ENCODE assay signal across 8 cellular contexts in the genomic region with DNA sequence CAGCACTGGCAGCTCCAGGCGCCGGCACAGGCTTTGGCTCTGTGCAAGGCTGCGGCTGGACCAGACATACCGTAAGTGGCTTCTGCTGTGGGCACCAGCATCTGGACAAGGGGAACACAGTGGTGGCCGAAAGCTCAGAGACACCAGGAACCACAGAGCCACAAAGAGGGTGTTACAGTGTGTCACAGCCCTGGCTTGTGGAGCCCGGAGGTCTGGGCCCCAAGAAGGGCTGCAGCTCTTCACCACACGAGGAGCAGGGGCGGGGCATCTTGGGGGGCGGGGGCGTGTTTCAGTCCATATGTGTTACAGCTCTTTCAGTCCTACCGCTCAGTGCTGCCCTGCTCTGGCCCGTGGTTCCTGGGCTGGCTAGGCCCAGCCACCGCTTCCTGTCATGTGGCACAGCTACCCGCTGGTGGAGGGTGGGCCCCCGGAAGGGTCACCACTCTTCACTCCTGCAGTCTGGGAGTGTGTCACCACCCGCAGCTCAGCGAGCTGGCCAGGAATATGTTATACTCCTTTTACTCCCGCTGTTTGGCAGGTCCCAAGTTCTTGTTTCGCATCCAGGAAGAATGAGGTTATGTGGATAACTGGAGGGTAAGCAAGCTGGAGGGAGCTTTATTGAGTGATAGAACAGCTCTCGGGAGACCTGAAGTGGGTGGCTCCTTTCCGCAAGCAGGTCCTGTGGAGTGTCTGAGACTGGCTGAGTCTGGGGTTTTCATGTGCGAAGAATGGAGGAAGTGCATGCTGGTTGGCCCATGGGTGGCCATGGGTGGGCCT. TPM values are rescaled to one million over a fixed set of nuclear protein-coding genes. Genes with fewer than 3 reads are reported as not detected.
DNase-seq lines count a peak whose midpoint lies in the region; ATAC-seq and FAIRE-seq lines count a peak whose summit lies in the region.

No MANE protein-coding gene starts in this region.

- H3K9ac ChIP-seq in HUES48 (ENCODE audit: low read depth, low read length): peak overlapping the region; percentile 77

- peak overlapping the region; percentile 75 for H3K4me3 ChIP-seq in HUES48 (ENCODE audit: low read depth, low read length)

- H3K9me3 ChIP-seq in HUES48 (ENCODE audit: control insufficient read depth, insufficient read depth, low read length): no peaks in the 10 kb centered on the region

- peak overlapping the region; percentile 98 for H3K27ac ChIP-seq in HUES48 (ENCODE audit: low read depth, low read length)

- H3K4me1 ChIP-seq in HUES48 (ENCODE audit: control insufficient read depth, insufficient read depth, low read length): peaks cover 4% of the 10 kb centered on the region; the same call in 1 of the 2 replicates

- peak; percentile 62 for FAIRE-seq in GM18507 (lab: Jason Lieb, UNC)

- no peaks in the 10 kb centered on the region for H3K36me3 ChIP-seq in HUES48 (ENCODE audit: control insufficient read depth, insufficient read depth, low read length)

- ATAC-seq in GM18502 (IDR thresholded peaks at IDR 0.05; ENCODE audit: poor library complexity, unreplicated experiment) (no peak), HG03175 (IDR thresholded peaks at IDR 0.05; ENCODE audit: unreplicated experiment) (no peak), GM18861 (IDR thresholded peaks at IDR 0.05; ENCODE audit: unreplicated experiment) (no peak)

- no peaks in the 10 kb centered on the region for H3K27me3 ChIP-seq in HUES48 (ENCODE audit: control insufficient read depth, insufficient read depth, low read length)

- DNase-seq in GM18507 (ENCODE audit: extremely low spot score, insufficient read length, low read depth) (no peak), foreskin melanocyte (peak; percentile 94), occipital lobe (lab: John Stamatoyannopoulos, UW) (peak; percentile 20)
- DNase-seq in activated CD8-positive, alpha-beta memory T cell treated with anti-CD3 and anti-CD28 coated beads, Interleukin-2, amount 50 U/mL, for 4 hours: peak; percentile 23

RNA-seq across cellular contexts. Expression of gene LSM10, which starts 3.3 kb away (rescaled TPM):
- total RNA-seq in occipital lobe: 3.1 TPM

RNA-seq across cellular contexts. Expression of gene STK40, which starts 15.3 kb away (rescaled TPM):
- total RNA-seq in occipital lobe: 13.1 TPM

RNA-seq across cellular contexts. Expression of gene OSCP1, which starts 49.2 kb away (rescaled TPM):
- 16.4 TPM for total RNA-seq in occipital lobe
